ENCODE assay signal across 29 cellular contexts in genomic region chr21:45572783-45573451, GRCh38. TPM values are rescaled to one million over a fixed set of nuclear protein-coding genes. Genes with fewer than 3 reads are reported as not detected.
DNase-seq lines count a peak whose midpoint lies in the region; ATAC-seq and TF ChIP-seq lines count a peak whose summit lies in the region.
"Had no signal": no experiment of that assay in that cellular context is flagged by ENCODE, and none has a peak within 500 bp of the region (broad histone marks: within the 10 kb centered on the region; RNA-seq: fewer than 3 reads in every experiment).

No MANE protein-coding gene starts in this region.

- H3K27ac Mint-ChIP-seq in nephron progenitor cell = peak overlapping the region; percentile 64
- H3K27ac Mint-ChIP-seq: memory B cell; stimulated activated naive B cell treated with anti-CD40 and anti-IgM and Interleukin-4, amounts not matched to agents 10 μg/mL and 1 μg/mL and 100 μg/mL, for 72 hours had no signal

- H3K4me1 Mint-ChIP-seq in nephron progenitor cell = peaks cover 42% of the 10 kb centered on the region

- H3K9me3 ChIP-seq in suprapubic skin = no peaks in the 10 kb centered on the region
- H3K9me3 ChIP-seq: gastroesophageal sphincter, neutrophil, psoas muscle had no signal

- H3K36me3 Mint-ChIP-seq in nephron progenitor cell (ENCODE audit: low read depth) = no peaks in the 10 kb centered on the region
- H3K36me3 Mint-ChIP-seq: IgD-negative memory B cell; memory B cell; stimulated activated naive B cell treated with anti-CD40 and anti-IgM and Interleukin-4, amounts not matched to agents 10 μg/mL and 1 μg/mL and 100 μg/mL, for 72 hours had no signal

- no peak for ATAC-seq in activated CD4-positive, CD25-positive, alpha-beta regulatory T cell treated with anti-CD3 and anti-CD28 coated beads, Interleukin-2, amount 50 U/mL, for 24 hours
- ATAC-seq in HG02623 (IDR thresholded peaks at IDR 0.05; ENCODE audit: unreplicated experiment) (no peak), GM21723 (IDR thresholded peaks at IDR 0.05; ENCODE audit: unreplicated experiment) (no peak)
- ATAC-seq: activated T-cell treated with anti-CD3 and anti-CD28 coated beads, Interleukin-2, amount 50 U/mL, for 4 hours; gastroesophageal sphincter; left colon; psoas muscle; stimulated activated naive B cell treated with anti-CD40 and anti-IgM and Interleukin-4, amounts not matched to agents 10 μg/mL and 1 μg/mL and 100 μg/mL, for 72 hours had no signal

- H3K4me3 ChIP-seq in suprapubic skin = no peak overlapping the region
- H3K4me3 ChIP-seq: gastroesophageal sphincter, hepatocyte, psoas muscle had no signal

- peaks cover 8% of the 10 kb centered on the region for H3K4me1 ChIP-seq in suprapubic skin
- H3K4me1 ChIP-seq: psoas muscle had no signal

- H3K36me3 ChIP-seq in suprapubic skin = no peaks in the 10 kb centered on the region
- H3K36me3 ChIP-seq: gastroesophageal sphincter, neutrophil had no signal

- no peak for TF ChIP-seq POLR2A in suprapubic skin (IDR thresholded peaks at IDR 0.05)

- H3K27me3 ChIP-seq in suprapubic skin = peaks cover 14% of the 10 kb centered on the region
- H3K27me3 ChIP-seq: hepatocyte had no signal

- H3K9me3 Mint-ChIP-seq in nephron progenitor cell = no peaks in the 10 kb centered on the region
- H3K9me3 Mint-ChIP-seq: activated T-cell treated with anti-CD3 and anti-CD28 coated beads, Interleukin-2, amount 50 U/mL, for 4 hours; central memory CD8-positive, alpha-beta T cell; IgD-negative memory B cell; memory B cell; stimulated activated naive B cell treated with anti-CD40 and anti-IgM and Interleukin-4, amounts not matched to agents 10 μg/mL and 1 μg/mL and 100 μg/mL, for 72 hours had no signal

- WGBS in suprapubic skin = 28% methylated on average over 11 of the region's 11 CpGs

- DNase-seq in activated CD4-positive, CD25-positive, alpha-beta regulatory T cell treated with anti-CD3 and anti-CD28 coated beads, Interleukin-2, amount 50 U/mL, for 72 hours = peak; percentile 11
- peak; percentile 32 for DNase-seq in dermis blood vessel endothelial cell
- no peak for DNase-seq in nephron progenitor cell
- DNase-seq in suprapubic skin (ENCODE audit: low spot score in 2 of 2) = peak; percentile 51 to 52
- no peak for DNase-seq in DMS53 treated with DMSO at 0.1 percent for 48 hours (lab: John Stamatoyannopoulos, UW; ENCODE audit: unreplicated experiment)
- DNase-seq: 8988T; activated CD4-positive, alpha-beta T cell treated with anti-CD3 and anti-CD28 coated beads for 48 hours; activated gamma-delta T cell; activated T-cell treated with anti-CD3 and anti-CD28 coated beads, Interleukin-2, amount 50 U/mL, for 4 hours; COR-L47; DMS79; left colon; NCI-H146; NCI-H2107; NCI-H774; psoas muscle; SIG-M5; stimulated activated naive B cell treated with anti-CD40 and anti-IgM and Interleukin-4, amounts not matched to agents 10 μg/mL and 1 μg/mL and 100 μg/mL, for 72 hours; SW 1271 had no signal

- TF ChIP-seq CTCF in nephron progenitor cell (IDR thresholded peaks at IDR 0.05) (no peak), suprapubic skin (IDR thresholded peaks at IDR 0.05) (no peak)

- no peak overlapping the region for H3K4me3 Mint-ChIP-seq in nephron progenitor cell
- H3K4me3 Mint-ChIP-seq: activated T-cell treated with anti-CD3 and anti-CD28 coated beads, Interleukin-2, amount 50 U/mL, for 4 hours; central memory CD8-positive, alpha-beta T cell; IgD-negative memory B cell; memory B cell; stimulated activated naive B cell treated with anti-CD40 and anti-IgM and Interleukin-4, amounts not matched to agents 10 μg/mL and 1 μg/mL and 100 μg/mL, for 72 hours had no signal

- peaks cover 19% of the 10 kb centered on the region for H3K27me3 Mint-ChIP-seq in nephron progenitor cell (ENCODE audit: low read depth, poor library complexity)

- peak overlapping the region; percentile 9 for H3K27ac ChIP-seq in suprapubic skin
- H3K27ac ChIP-seq: C4-2B, neutrophil, psoas muscle had no signal

- no peak for TF ChIP-seq EP300 in suprapubic skin (IDR thresholded peaks at IDR 0.05)

RNA-seq across cellular contexts. Expression of gene SLC19A1, which starts 30.7 kb away (rescaled TPM):
- total RNA-seq in dermis blood vessel endothelial cell = 5.8 and 13.5 TPM in 2 replicates
- total RNA-seq in suprapubic skin = 1 to 10 TPM; 7.0 to 9.8 (median 7.9) TPM

Comparison
In these comparisons a context has a peak if more than half of its experiments do, and no peak if none do; other contexts are left out.
1. DNase-seq: peak in activated CD4-positive, CD25-positive, alpha-beta regulatory T cell treated with anti-CD3 and anti-CD28 coated beads, Interleukin-2, amount 50 U/mL, for 72 hours (single experiment), dermis blood vessel endothelial cell (single experiment) and suprapubic skin (2 of 2); none in nephron progenitor cell (single experiment) and DMS53 treated with DMSO at 0.1 percent for 48 hours (single experiment).